ENCODE assay signal across 7 cellular contexts in genomic region chr17:16440354-16440753, GRCh38. TPM values are rescaled to one million over a fixed set of nuclear protein-coding genes. Genes with fewer than 3 reads are reported as not detected.
DNase-seq lines count a peak whose midpoint lies in the region; ATAC-seq, FAIRE-seq and TF ChIP-seq lines count a peak whose summit lies in the region.
"Not testable (repeated sequence)": the region's sequence is repeated elsewhere in the genome, so short reads cannot be mapped to it uniquely, and the experiment has no call there.

No MANE protein-coding gene starts in this region.

- H4K20me1 ChIP-seq in GM23248 (ENCODE audit: insufficient read depth), result not testable (repeated sequence)

- peaks cover 67% of the 10 kb centered on the region for H3K36me3 Mint-ChIP-seq in activated T-helper 17 cell treated with anti-CD3 and anti-CD28 coated beads, Interleukin-2, amount 50 U/mL, for 72 hours (ENCODE audit: low read depth)
- H3K36me3 Mint-ChIP-seq in dendritic cell treated with granulocyte-macrophage colony-stimulating factor and Interleukin-4, amounts not matched to agents 40 ng/mL and 50 ng/mL, for 4 days (ENCODE audit: low read depth), result peaks cover 89% of the 10 kb centered on the region
- not testable (repeated sequence) for H3K36me3 Mint-ChIP-seq in naive B cell

- H3K79me2 ChIP-seq in GM23248 (ENCODE audit: insufficient read depth), result peaks cover 44% of the 10 kb centered on the region

- peaks cover 29% of the 10 kb centered on the region for H3K4me1 Mint-ChIP-seq in activated T-helper 17 cell treated with anti-CD3 and anti-CD28 coated beads, Interleukin-2, amount 50 U/mL, for 72 hours
- H3K4me1 Mint-ChIP-seq in dendritic cell treated with granulocyte-macrophage colony-stimulating factor and Interleukin-4, amounts not matched to agents 40 ng/mL and 50 ng/mL, for 4 days (ENCODE audit: low read depth), result peaks cover 72% of the 10 kb centered on the region
- peaks cover 44 to 68% (median 58%) of the 10 kb centered on the region in 3 donors for H3K4me1 Mint-ChIP-seq in naive B cell

- intact Hi-C loops in Panc1 (cut with micrococcal nuclease; ENCODE audit: unreplicated experiment); dendritic cell treated with granulocyte-macrophage colony-stimulating factor and Interleukin-4, amounts not matched to agents 40 ng/mL and 50 ng/mL, for 4 days (cut with micrococcal nuclease): not testable (repeated sequence)

- not testable (repeated sequence) for H3K27me3 Mint-ChIP-seq in activated T-helper 17 cell treated with anti-CD3 and anti-CD28 coated beads, Interleukin-2, amount 50 U/mL, for 72 hours; dendritic cell treated with granulocyte-macrophage colony-stimulating factor and Interleukin-4, amounts not matched to agents 40 ng/mL and 50 ng/mL, for 4 days; naive B cell

- DNase-seq in GM23248; Panc1 (ENCODE audit: low read depth, low spot score); right atrium auricular region (ENCODE audit: low spot score); naive B cell; small intestine: not testable (repeated sequence)

- H3K9me2 ChIP-seq in GM23248 (ENCODE audit: insufficient read depth), result not testable (repeated sequence)

- H3K4me3 Mint-ChIP-seq in activated T-helper 17 cell treated with anti-CD3 and anti-CD28 coated beads, Interleukin-2, amount 50 U/mL, for 72 hours, result peak overlapping the region; percentile 82
- H3K4me3 Mint-ChIP-seq in dendritic cell treated with granulocyte-macrophage colony-stimulating factor and Interleukin-4, amounts not matched to agents 40 ng/mL and 50 ng/mL, for 4 days, result peak overlapping the region; percentile 96
- peak overlapping the region in 7 of 8 donors; percentile 98 to 100 (median 99) for H3K4me3 Mint-ChIP-seq in naive B cell

- H3K36me3 ChIP-seq in GM23248 (ENCODE audit: low read depth) (peaks cover 34% of the 10 kb centered on the region), Panc1 (ENCODE audit: control insufficient read depth, insufficient read depth, low read length) (peaks cover 27% of the 10 kb centered on the region), right atrium auricular region (peaks cover 47% of the 10 kb centered on the region), small intestine (ENCODE audit: control insufficient read depth in 2 of 2, insufficient read depth in 2 of 2, low read length in 2 of 2) (peaks cover 9 to 16% of the 10 kb centered on the region in 2 donors)

- TF ChIP-seq CTCF in Panc1 (IDR thresholded peaks at IDR 0.05); right atrium auricular region (IDR thresholded peaks at IDR 0.05): not testable (repeated sequence)

- not testable (repeated sequence) for H3K9me3 Mint-ChIP-seq in activated T-helper 17 cell treated with anti-CD3 and anti-CD28 coated beads, Interleukin-2, amount 50 U/mL, for 72 hours; dendritic cell treated with granulocyte-macrophage colony-stimulating factor and Interleukin-4, amounts not matched to agents 40 ng/mL and 50 ng/mL, for 4 days; naive B cell

- H3K4me2 ChIP-seq in GM23248 (ENCODE audit: unreplicated experiment), result peak overlapping the region; percentile 96

- WGBS in GM23248 (ENCODE audit: low coverage in 1 of 2, low lambda C conversion rate in 2 of 2, missing lambda C conversion rate in 2 of 2), 2 experiments, result 59 to 67% methylated on average over 5 of the region's 5 CpGs
- 15 to 43% (median 22%) methylated on average over 5 of the region's 5 CpGs for WGBS in small intestine, 3 donors

- peak overlapping the region; percentile 99 for H3K4me3 ChIP-seq in GM23248
- H3K4me3 ChIP-seq in Panc1 (ENCODE audit: low read depth in 2 of 2, low read length in 2 of 2), result peak overlapping the region; percentile 98 to 99
- peak overlapping the region; percentile 84 to 87 for H3K4me3 ChIP-seq in right atrium auricular region
- H3K4me3 ChIP-seq in small intestine (ENCODE audit: low read depth in 1 of 2, low read length in 2 of 2), result peak overlapping the region; percentile 85 to 90

- peaks cover 48% of the 10 kb centered on the region for H3F3A ChIP-seq in GM23248 (ENCODE audit: insufficient read depth)

- not testable (repeated sequence) for H3K9me3 ChIP-seq in GM23248 (ENCODE audit: low read depth); Panc1 (ENCODE audit: control insufficient read depth, insufficient read depth, low read depth, low read length); right atrium auricular region; small intestine (ENCODE audit: control insufficient read depth, low read depth)

- peak overlapping the region; percentile 66 for H3K27ac ChIP-seq in GM23248
- peak overlapping the region; percentile 97 for H3K27ac ChIP-seq in Panc1 (ENCODE audit: low read length)
- H3K27ac ChIP-seq in right atrium auricular region, result peak overlapping the region in 1 of 2 donors; percentile 88
- H3K27ac ChIP-seq in small intestine (ENCODE audit: low read depth in 1 of 2, low read length in 1 of 2), result peak overlapping the region; percentile 81 to 96

- peak overlapping the region; percentile 99 for H3K27ac Mint-ChIP-seq in activated T-helper 17 cell treated with anti-CD3 and anti-CD28 coated beads, Interleukin-2, amount 50 U/mL, for 72 hours
- H3K27ac Mint-ChIP-seq in dendritic cell treated with granulocyte-macrophage colony-stimulating factor and Interleukin-4, amounts not matched to agents 40 ng/mL and 50 ng/mL, for 4 days, result peak overlapping the region; percentile 35
- H3K27ac Mint-ChIP-seq in naive B cell, result peak overlapping the region in 5 of 6 donors; percentile 73 to 99 (median 88)

- ATAC-seq in Panc1; activated T-helper 17 cell treated with anti-CD3 and anti-CD28 coated beads, Interleukin-2, amount 50 U/mL, for 72 hours (replicated peaks); naive B cell (ENCODE audit: low read depth in 2 of 2): not testable (repeated sequence)

- CTCF ChIA-PET in Panc1 (lab: Charles Lee), result not testable (repeated sequence)

- H3K4me1 ChIP-seq in GM23248 (ENCODE audit: insufficient read depth) (peaks cover 29% of the 10 kb centered on the region), Panc1 (ENCODE audit: control insufficient read depth, insufficient read depth, low read length) (peaks cover 31% of the 10 kb centered on the region), right atrium auricular region (peaks cover 0 to 56% of the 10 kb centered on the region in 2 donors)
- H3K4me1 ChIP-seq in small intestine (ENCODE audit: control insufficient read depth in 2 of 2, insufficient read depth in 1 of 2, low read depth in 1 of 2, low read length in 1 of 2), result not testable (repeated sequence)

- not testable (repeated sequence) for BruUV-seq in Panc1 (replicated peaks; lab: Mats Ljungman, UMichigan)

- H3K9ac ChIP-seq in GM23248, result peak overlapping the region; percentile 94

- not testable (repeated sequence) for FAIRE-seq in small intestine (lab: Jason Lieb, UNC)

- H3K27me3 ChIP-seq in GM23248 (replicated peaks; ENCODE audit: insufficient read depth); Panc1 (ENCODE audit: control insufficient read depth, insufficient read depth, low read length); right atrium auricular region; small intestine (ENCODE audit: control insufficient read depth in 2 of 2, insufficient read depth in 2 of 2, low read length in 2 of 2): not testable (repeated sequence)

- POLR2A ChIA-PET in Panc1 (lab: Charles Lee), result not testable (repeated sequence)

- not testable (repeated sequence) for H2AFZ ChIP-seq in GM23248

- in situ Hi-C loops in GM23248 (cut with MboI); Panc1 (cut with HindIII; ENCODE audit: low pct_unique_long_range_greater_than_20kb, low sequenced_read_pairs): not testable (repeated sequence)

RNA-seq across cellular contexts. Expression of gene TRPV2, which starts 25.0 kb away (rescaled TPM):
- total RNA-seq in GM23248 (2014; rRNA removed; shearing (Covaris generic)), result 23.9 and 25.8 TPM in 2 replicates
- polyA plus RNA-seq in GM23248 (2016; fragmentation: Nextera tagmentation; extraction: Ambion mirVana), result 19.5 and 19.6 TPM in 2 replicates
- total RNA-seq in Panc1 (2021; ENCODE audit: unreplicated experiment), result 34.9 TPM
- polyA plus RNA-seq in Panc1 (2012; ENCODE audit: insufficient read length), result 50.8 TPM
- total RNA-seq in activated T-helper 17 cell treated with anti-CD3 and anti-CD28 coated beads, Interleukin-2, amount 50 U/mL, for 72 hours, result 10 to 100 TPM; 35.4 to 74.9 TPM
- 10 to 100 TPM in 1 of 2 donors, 1 to 10 TPM in 1; 6.7 to 15.0 TPM for total RNA-seq in right atrium auricular region
- polyA plus RNA-seq in naive B cell (ENCODE audit: low read depth in 6 of 6), result 10 to 100 TPM; 36.2 to 59.9 (median 44.0) TPM
- 1 to 10 TPM in 2 of 3 donors, under 1 TPM in 1; 0.45 to 9.3 (median 3.8) TPM for polyA plus RNA-seq in small intestine

RNA-seq across cellular contexts. Expression of gene LRRC75A, which starts 51.6 kb away (rescaled TPM):
- total RNA-seq in GM23248 (2014; rRNA removed; shearing (Covaris generic)), result 0.13 and 0.22 TPM in 2 replicates
- 0.15 and 0.54 TPM in 2 replicates for polyA plus RNA-seq in GM23248 (2016; fragmentation: Nextera tagmentation; extraction: Ambion mirVana)
- total RNA-seq in Panc1 (2021; ENCODE audit: unreplicated experiment), result 1.2 TPM
- polyA plus RNA-seq in Panc1 (2012; ENCODE audit: insufficient read length), result 1.3 TPM
- total RNA-seq in activated T-helper 17 cell treated with anti-CD3 and anti-CD28 coated beads, Interleukin-2, amount 50 U/mL, for 72 hours, result 1 to 10 TPM in 1 of 2 donors, under 1 TPM in 1; 0.90 to 2.3 TPM
- total RNA-seq in right atrium auricular region, result 1 to 10 TPM in 1 of 2 donors, under 1 TPM in 1; 0.93 to 2.6 TPM
- 1 to 10 TPM in 3 of 6 donors, under 1 TPM in 3; 0.21 to 1.9 (median 1.1) TPM for polyA plus RNA-seq in naive B cell (ENCODE audit: low read depth in 6 of 6)
- polyA plus RNA-seq in small intestine, result 100 to 1,000 TPM in 1 of 3 donors, 10 to 100 TPM in 2; 30.5 to 130 (median 80.5) TPM

RNA-seq across cellular contexts. Expression of gene UBB, which starts 59.5 kb away (rescaled TPM):
- total RNA-seq in GM23248 (2014; rRNA removed; shearing (Covaris generic)), result 586 and 786 TPM in 2 replicates
- polyA plus RNA-seq in GM23248 (2016; fragmentation: Nextera tagmentation; extraction: Ambion mirVana), result 1,286 and 1,305 TPM in 2 replicates
- total RNA-seq in Panc1 (2021; ENCODE audit: unreplicated experiment), result 1,654 TPM
- polyA plus RNA-seq in Panc1 (2012; ENCODE audit: insufficient read length), result 2,068 TPM
- 1,000 to 10,000 TPM in 1 of 2 donors, 100 to 1,000 TPM in 1; 896 to 1,413 TPM for total RNA-seq in activated T-helper 17 cell treated with anti-CD3 and anti-CD28 coated beads, Interleukin-2, amount 50 U/mL, for 72 hours
- 1,000 to 10,000 TPM in 1 of 2 donors, 100 to 1,000 TPM in 1; 862 to 1,091 TPM for total RNA-seq in right atrium auricular region
- polyA plus RNA-seq in naive B cell (ENCODE audit: low read depth in 6 of 6), result 1,000 to 10,000 TPM; 2,209 to 2,817 (median 2,696) TPM
- polyA plus RNA-seq in small intestine, result 1,000 to 10,000 TPM; 1,011 to 2,335 (median 1,827) TPM

Comparison
In these comparisons a context has a peak if more than half of its experiments do, and no peak if none do; other contexts are left out.
1. H3K27ac Mint-ChIP-seq: peak in every context shown above with its lines; median percentile 99 in activated T-helper 17 cell treated with anti-CD3 and anti-CD28 coated beads, Interleukin-2, amount 50 U/mL, for 72 hours; 88 in naive B cell; 35 in dendritic cell treated with granulocyte-macrophage colony-stimulating factor and Interleukin-4, amounts not matched to agents 40 ng/mL and 50 ng/mL, for 4 days.